8 cellular contexts compared by ENCODE assay signal in genomic region chr7:70696139-70696782, GRCh38.
A peak's percentile ranks its signal among the peaks of the same experiment; 100 is the strongest.
DNase-seq lines count a peak whose midpoint lies in the region; ATAC-seq and TF ChIP-seq lines count a peak whose summit lies in the region.

No MANE protein-coding gene starts in this region.

- peak overlapping the region; percentile 95 for H3K4me2 ChIP-seq in Loucy (ENCODE audit: low read depth, low read length, poor library complexity, severe bottlenecking)
- H3K4me2 ChIP-seq in neural cell (ENCODE audit: low read length): peak overlapping the region; percentile 93

- H3K79me2 ChIP-seq in Loucy (ENCODE audit: insufficient read depth, low read length) (peaks cover 66% of the 10 kb centered on the region), neural cell (replicated peaks; ENCODE audit: insufficient read depth, low read length) (peaks cover 90% of the 10 kb centered on the region)

- H3K36me3 ChIP-seq in Loucy (ENCODE audit: insufficient read depth, low read length) (peaks cover 5% of the 10 kb centered on the region; the same call in 1 of the 2 replicates), duodenal mucosa (ENCODE audit: control insufficient read depth in 1 of 2, insufficient read depth in 2 of 2, low read length in 2 of 2) (no peaks in the 10 kb centered on the region), neural cell (ENCODE audit: insufficient read depth, low read length) (no peaks in the 10 kb centered on the region)

- H3F3A ChIP-seq in Loucy (ENCODE audit: low read depth) (peaks cover 7% of the 10 kb centered on the region; the same call in 1 of the 2 replicates), neural cell (ENCODE audit: insufficient read depth, low read length, poor library complexity, severe bottlenecking) (peaks cover 3% of the 10 kb centered on the region)

- H3K4me3 ChIP-seq in Loucy (ENCODE audit: low read length, poor library complexity, severe bottlenecking) (peak overlapping the region; percentile 79), duodenal mucosa (ENCODE audit: low read depth in 1 of 2, low read length in 2 of 2) (peak overlapping the region; percentile 82 to 90), neural cell (ENCODE audit: low read length) (peak overlapping the region; percentile 87)

- no peak for TF ChIP-seq CTCF in Loucy (conservative IDR thresholded peaks at IDR 0.05; ENCODE audit: low read length)
- TF ChIP-seq CTCF in neural cell (IDR thresholded peaks at IDR 0.05; ENCODE audit: poor library complexity, severe bottlenecking): no peak

- H3K9ac ChIP-seq in Loucy (ENCODE audit: low read depth, low read length, poor library complexity, severe bottlenecking) (peak overlapping the region; percentile 93), duodenal mucosa (ENCODE audit: low read depth in 1 of 2, low read length in 2 of 2) (peak overlapping the region; percentile 45 to 72), neural cell (ENCODE audit: low read length) (peak overlapping the region; percentile 94)

- H3K9me2 ChIP-seq in Loucy (replicated peaks; ENCODE audit: low read depth, low read length): no peaks in the 10 kb centered on the region
- H3K9me2 ChIP-seq in neural cell (ENCODE audit: insufficient read depth, low read length): no peaks in the 10 kb centered on the region

- H3K27me3 ChIP-seq in Loucy (ENCODE audit: insufficient read depth, low read length, poor library complexity, severe bottlenecking) (peaks cover 5% of the 10 kb centered on the region), duodenal mucosa (ENCODE audit: control insufficient read depth in 1 of 2, insufficient read depth in 2 of 2, low read length in 2 of 2) (peaks cover 0 to 16% of the 10 kb centered on the region in 2 donors), neural cell (ENCODE audit: insufficient read depth, low read depth, low read length) (no peaks in the 10 kb centered on the region)

- H3K9me3 ChIP-seq in Loucy (ENCODE audit: insufficient read depth, low read depth, low read length): no peaks in the 10 kb centered on the region
- no peaks in the 10 kb centered on the region for H3K9me3 ChIP-seq in duodenal mucosa (ENCODE audit: control insufficient read depth in 1 of 2, low read length in 2 of 2)
- H3K9me3 ChIP-seq in neural cell (ENCODE audit: low read length): no peaks in the 10 kb centered on the region

- no peak for ATAC-seq in HG02885 (IDR thresholded peaks at IDR 0.05; ENCODE audit: poor library complexity, unreplicated experiment)

- in situ Hi-C loops in Caki2 (cut with HindIII; ENCODE audit: low pct_unique_long_range_greater_than_20kb, low sequenced_read_pairs): no loop called here

- no peak overlapping the region for H3K27ac ChIP-seq in duodenal mucosa (ENCODE audit: low read depth, low read length)
- peak overlapping the region; percentile 91 for H3K27ac ChIP-seq in neural cell (ENCODE audit: low read length)

- no peak for TF ChIP-seq EP300 in neural cell (conservative IDR thresholded peaks at IDR 0.05; ENCODE audit: poor library complexity, severe bottlenecking)

- H3K4me1 ChIP-seq in Loucy (ENCODE audit: insufficient read depth, low read length, poor library complexity, severe bottlenecking) (peaks cover 61% of the 10 kb centered on the region), duodenal mucosa (ENCODE audit: control insufficient read depth in 1 of 2, insufficient read depth in 2 of 2, low read length in 2 of 2) (peaks cover 12% of the 10 kb centered on the region in 2 donors)

- H4K20me1 ChIP-seq in Loucy (ENCODE audit: insufficient read depth, low read length, poor library complexity, severe bottlenecking) (peaks cover 63% of the 10 kb centered on the region), neural cell (ENCODE audit: insufficient read depth) (peaks cover 35% of the 10 kb centered on the region)

- TF ChIP-seq RAD21 in neural cell (conservative IDR thresholded peaks at IDR 0.05): peak; percentile 19

- peak; percentile 27 for DNase-seq in Caki2 (ENCODE audit: low read depth)
- no peak for DNase-seq in NOMO-1 treated with DMSO at 0.1 percent for 48 hours (lab: John Stamatoyannopoulos, UW; ENCODE audit: unreplicated experiment)
- DNase-seq in HuH-7 (ENCODE audit: low spot score): no peak
- no peak for DNase-seq in RPMI8226

- no peak overlapping the region for H2AFZ ChIP-seq in Loucy (ENCODE audit: low read length)
- H2AFZ ChIP-seq in neural cell (ENCODE audit: low read depth, low read length): no peak overlapping the region

TF ChIP-seq in neural cell, 6 proteins besides CTCF, POLR2A, EP300 and RAD21:
- TF ChIP-seq EZH2 (IDR thresholded peaks at IDR 0.05; ENCODE audit: borderline replicate concordance, insufficient read depth, low read length, poor library complexity, severe bottlenecking) (no peak), REST (IDR thresholded peaks at IDR 0.05; ENCODE audit: borderline replicate concordance) (no peak), MXI1 (conservative IDR thresholded peaks at IDR 0.05; ENCODE audit: poor library complexity, severe bottlenecking) (peak; percentile 73), TAF1 (IDR thresholded peaks at IDR 0.05; ENCODE audit: low read depth) (no peak), SMC3 (conservative IDR thresholded peaks at IDR 0.05; ENCODE audit: poor library complexity) (peak; percentile 50), POLR2AphosphoS5 (IDR thresholded peaks at IDR 0.05) (no peak)
